ENCODE assay signal across 8 cellular contexts in genomic region chr2:148813603-148814065, GRCh38.
A peak's percentile ranks its signal among the peaks of the same experiment; 100 is the strongest.
DNase-seq lines count a peak whose midpoint lies in the region; ATAC-seq and TF ChIP-seq lines count a peak whose summit lies in the region.

No MANE protein-coding gene starts in this region.

- ATAC-seq in GM21737 (IDR thresholded peaks at IDR 0.05; ENCODE audit: unreplicated experiment) = peak; percentile 100

- peaks cover 5% of the 10 kb centered on the region for H3K4me1 Mint-ChIP-seq in activated naive CD8-positive, alpha-beta T cell treated with anti-CD3 and anti-CD28 coated beads for 36 hours

- H3K27ac Mint-ChIP-seq in activated naive CD8-positive, alpha-beta T cell treated with anti-CD3 and anti-CD28 coated beads for 36 hours = no peak overlapping the region

- intact Hi-C loops in cardiac septum (cut with DNase I) = no loop called here

- TF ChIP-seq CTCF in GM12872 (IDR thresholded peaks at IDR 0.05; ENCODE audit: insufficient read depth, low read depth, low read length) = peak; percentile 83

- H3K36me3 Mint-ChIP-seq in activated naive CD8-positive, alpha-beta T cell treated with anti-CD3 and anti-CD28 coated beads for 36 hours = no peaks in the 10 kb centered on the region

- no peak overlapping the region for H3K4me3 Mint-ChIP-seq in activated naive CD8-positive, alpha-beta T cell treated with anti-CD3 and anti-CD28 coated beads for 36 hours

- H3K9me3 Mint-ChIP-seq in activated naive CD8-positive, alpha-beta T cell treated with anti-CD3 and anti-CD28 coated beads for 36 hours = peaks cover 1% of the 10 kb centered on the region

- H3K27me3 Mint-ChIP-seq in activated naive CD8-positive, alpha-beta T cell treated with anti-CD3 and anti-CD28 coated beads for 36 hours = peaks cover 14% of the 10 kb centered on the region

- DNase-seq in NCI-H69 (lab: John Stamatoyannopoulos, UW) = peak; percentile 74
- peak; percentile 58 for DNase-seq in activated naive CD8-positive, alpha-beta T cell treated with anti-CD3 and anti-CD28 coated beads for 36 hours
- DNase-seq in stimulated activated CD4-positive, alpha-beta T cell treated with anti-CD3 and anti-CD28 coated beads, Interleukin-4, amount 100 ng/mL, for 48 hours (ENCODE audit: low read depth in 2 of 2) = peak; percentile 42 to 73
- DNase-seq in cardiac septum (ENCODE audit: low spot score) = no peak
- DNase-seq in GDM1 (lab: John Stamatoyannopoulos, UW) = no peak
- no peak for DNase-seq in SW480 (ENCODE audit: low spot score)

Comparison
In these comparisons a context has a peak if more than half of its experiments do, and no peak if none do; other contexts are left out.
1. DNase-seq: peak in NCI-H69 (single experiment), activated naive CD8-positive, alpha-beta T cell treated with anti-CD3 and anti-CD28 coated beads for 36 hours (single experiment) and stimulated activated CD4-positive, alpha-beta T cell treated with anti-CD3 and anti-CD28 coated beads, Interleukin-4, amount 100 ng/mL, for 48 hours (2 of 2); none in cardiac septum (single experiment), GDM1 (single experiment) and SW480 (single experiment).